ENCODE assay signal across 20 cellular contexts in genomic region chr15:25774871-25775270, GRCh38.
DNase-seq lines count a peak whose midpoint lies in the region; ATAC-seq and TF ChIP-seq lines count a peak whose summit lies in the region.
"Had no signal": no experiment of that assay in that cellular context is flagged by ENCODE, and none has a peak within 500 bp of the region (broad histone marks: within the 10 kb centered on the region; RNA-seq: fewer than 3 reads in every experiment).

No MANE protein-coding gene starts in this region.

- H3K4me3 ChIP-seq in SJCRH30 (no peak overlapping the region; the same call in 1 of the 2 replicates), gastroesophageal sphincter (no peak overlapping the region), transverse colon (no peak overlapping the region), Caco-2 (ENCODE audit: low read depth, low read length) (no peak overlapping the region)
- H3K4me3 ChIP-seq: ascending aorta, prostate gland had no signal

- intact Hi-C loops in activated CD8-positive, alpha-beta T cell treated with anti-CD3 and anti-CD28 coated beads for 36 hours (cut with micrococcal nuclease): no loop called here
- intact Hi-C loops in transverse colon (cut with DNase I; ENCODE audit: low total_unique reads): no loop called here
- intact Hi-C loops in Caco-2 (cut with micrococcal nuclease; ENCODE audit: unreplicated experiment): no loop called here

- POLR2A ChIA-PET in activated CD8-positive, alpha-beta T cell treated with anti-CD3 and anti-CD28 coated beads for 36 hours (lab: Charles Lee): no interaction called here
- POLR2A ChIA-PET in activated CD8-positive, alpha-beta T cell treated with anti-CD3 and anti-CD28 coated beads, Interleukin-2, amount 10 ng/mL, durations not matched to agents 7 days and 5 days (lab: Charles Lee): no interaction called here
- POLR2A ChIA-PET in Caco-2 (lab: Charles Lee): no interaction called here

- peaks cover 8% of the 10 kb centered on the region for H3K36me3 Mint-ChIP-seq in activated CD8-positive, alpha-beta T cell treated with anti-CD3 and anti-CD28 coated beads for 36 hours (ENCODE audit: low read depth)
- peaks cover 29% of the 10 kb centered on the region for H3K36me3 Mint-ChIP-seq in activated CD8-positive, alpha-beta T cell treated with anti-CD3 and anti-CD28 coated beads, Interleukin-2, amount 10 ng/mL, durations not matched to agents 7 days and 5 days (ENCODE audit: low read depth)
- no peaks in the 10 kb centered on the region for H3K36me3 Mint-ChIP-seq in Caco-2 (ENCODE audit: insufficient read depth, unreplicated experiment)

- WGBS in gastroesophageal sphincter (ENCODE audit: low coverage in 1 of 2), 2 donors: 48 to 87% methylated on average over 2 of the region's 2 CpGs
- 73 to 80% methylated on average over 2 of the region's 2 CpGs for WGBS in transverse colon (ENCODE audit: low coverage in 1 of 2), 2 donors

- CTCF ChIA-PET in activated CD8-positive, alpha-beta T cell treated with anti-CD3 and anti-CD28 coated beads for 36 hours (lab: Charles Lee): no interaction called here
- CTCF ChIA-PET in activated CD8-positive, alpha-beta T cell treated with anti-CD3 and anti-CD28 coated beads, Interleukin-2, amount 10 ng/mL, durations not matched to agents 7 days and 5 days (lab: Charles Lee): no interaction called here
- CTCF ChIA-PET in Caco-2 (lab: Charles Lee): no interaction called here

- H3K9me3 ChIP-seq in SJCRH30 (replicated peaks) (no peaks in the 10 kb centered on the region), gastroesophageal sphincter (no peaks in the 10 kb centered on the region), transverse colon (no peaks in the 10 kb centered on the region), Caco-2 (no peaks in the 10 kb centered on the region)
- H3K9me3 ChIP-seq: ascending aorta, BE2C, prostate gland had no signal

- no peak for TF ChIP-seq POLR2A in gastroesophageal sphincter (IDR thresholded peaks at IDR 0.05)
- TF ChIP-seq POLR2A in transverse colon (IDR thresholded peaks at IDR 0.05): no peak

- H3K27me3 ChIP-seq in SJCRH30 (no peaks in the 10 kb centered on the region), gastroesophageal sphincter (no peaks in the 10 kb centered on the region), transverse colon (no peaks in the 10 kb centered on the region), Caco-2 (replicated peaks; ENCODE audit: control insufficient read depth, insufficient read depth, low read length) (no peaks in the 10 kb centered on the region)
- H3K27me3 ChIP-seq: ascending aorta, BE2C had no signal

- ATAC-seq in activated CD8-positive, alpha-beta T cell treated with anti-CD3 and anti-CD28 coated beads for 36 hours: no peak
- ATAC-seq in activated CD8-positive, alpha-beta T cell treated with anti-CD3 and anti-CD28 coated beads, Interleukin-2, amount 10 ng/mL, durations not matched to agents 7 days and 5 days: no peak
- ATAC-seq in gastroesophageal sphincter (no peak), GM21576 (IDR thresholded peaks at IDR 0.05; ENCODE audit: unreplicated experiment) (no peak)

- H3K4me3 Mint-ChIP-seq in activated CD8-positive, alpha-beta T cell treated with anti-CD3 and anti-CD28 coated beads for 36 hours: no peak overlapping the region
- no peak overlapping the region for H3K4me3 Mint-ChIP-seq in activated CD8-positive, alpha-beta T cell treated with anti-CD3 and anti-CD28 coated beads, Interleukin-2, amount 10 ng/mL, durations not matched to agents 7 days and 5 days
- H3K4me3 Mint-ChIP-seq in Caco-2 (ENCODE audit: unreplicated experiment): no peak overlapping the region

- H3K9me3 Mint-ChIP-seq in activated CD8-positive, alpha-beta T cell treated with anti-CD3 and anti-CD28 coated beads for 36 hours: no peaks in the 10 kb centered on the region
- no peaks in the 10 kb centered on the region for H3K9me3 Mint-ChIP-seq in activated CD8-positive, alpha-beta T cell treated with anti-CD3 and anti-CD28 coated beads, Interleukin-2, amount 10 ng/mL, durations not matched to agents 7 days and 5 days (ENCODE audit: insufficient read depth)
- no peaks in the 10 kb centered on the region for H3K9me3 Mint-ChIP-seq in Caco-2 (ENCODE audit: unreplicated experiment)

- no peak for TF ChIP-seq EP300 in gastroesophageal sphincter (IDR thresholded peaks at IDR 0.05)
- TF ChIP-seq EP300 in transverse colon (IDR thresholded peaks at IDR 0.05; ENCODE audit: low read depth): no peak

- in situ Hi-C loops in transverse colon (cut with MboI; ENCODE audit: low pct_ligation_motif_present in 1 of 4, low pct_unique_long_range_greater_than_20kb in 1 of 4, low sequenced_read_pairs in 3 of 4) (no loop called here), GM13977 (cut with MboI; ENCODE audit: low pct_unique_long_range_greater_than_20kb, low sequenced_read_pairs, unreplicated experiment) (no loop called here)

- peak overlapping the region; percentile 85 for H3K27ac ChIP-seq in SJCRH30
- peak overlapping the region; percentile 43 to 72 (median 58) for H3K27ac ChIP-seq in gastroesophageal sphincter
- H3K27ac ChIP-seq in transverse colon: peak overlapping the region; percentile 23 to 58 (median 56)
- H3K27ac ChIP-seq: prostate gland had no signal

- TF ChIP-seq CTCF in activated CD8-positive, alpha-beta T cell treated with anti-CD3 and anti-CD28 coated beads for 36 hours (IDR thresholded peaks at IDR 0.05): no peak
- TF ChIP-seq CTCF in gastroesophageal sphincter (IDR thresholded peaks at IDR 0.05): no peak
- no peak for TF ChIP-seq CTCF in transverse colon (IDR thresholded peaks at IDR 0.05)
- no peak for TF ChIP-seq CTCF in Caco-2 (IDR thresholded peaks at IDR 0.05; ENCODE audit: insufficient read depth in 1 of 2, low read depth in 1 of 2, low read length in 1 of 2, severe bottlenecking in 1 of 2, unreplicated experiment in 1 of 2)
- no peak for TF ChIP-seq CTCF in GM13977 (IDR thresholded peaks at IDR 0.05; ENCODE audit: extremely low read depth, insufficient read depth, missing control alignments)

- H3K36me3 ChIP-seq in SJCRH30 (no peaks in the 10 kb centered on the region), gastroesophageal sphincter (peaks cover 0 to 3% of the 10 kb centered on the region in 2 donors), transverse colon (no peaks in the 10 kb centered on the region), Caco-2 (ENCODE audit: control insufficient read depth, insufficient read depth, low read length) (no peaks in the 10 kb centered on the region)
- H3K36me3 ChIP-seq: BE2C, prostate gland had no signal

- H3K4me1 ChIP-seq in SJCRH30: peaks cover 17% of the 10 kb centered on the region; the same call in 1 of the 2 replicates
- H3K4me1 ChIP-seq in gastroesophageal sphincter: peaks cover 3 to 60% (median 10%) of the 10 kb centered on the region in 3 donors
- H3K4me1 ChIP-seq in transverse colon: peaks cover 0 to 12% (median 3%) of the 10 kb centered on the region in 4 donors
- 0 out of 2 replicates have a peak, but pooled peaks cover 5% of the 10 kb centered on the region for H3K4me1 ChIP-seq in Caco-2
- H3K4me1 ChIP-seq: BE2C, prostate gland had no signal

- H3K27me3 Mint-ChIP-seq in activated CD8-positive, alpha-beta T cell treated with anti-CD3 and anti-CD28 coated beads for 36 hours: no peaks in the 10 kb centered on the region
- H3K27me3 Mint-ChIP-seq in activated CD8-positive, alpha-beta T cell treated with anti-CD3 and anti-CD28 coated beads, Interleukin-2, amount 10 ng/mL, durations not matched to agents 7 days and 5 days (ENCODE audit: low read depth): no peaks in the 10 kb centered on the region
- H3K27me3 Mint-ChIP-seq in Caco-2 (ENCODE audit: insufficient read depth, unreplicated experiment): no peaks in the 10 kb centered on the region

- BruUV-seq in Caco-2 (replicated peaks; lab: Mats Ljungman, UMichigan): no TSS peak

- peaks cover 17% of the 10 kb centered on the region for H3K4me1 Mint-ChIP-seq in activated CD8-positive, alpha-beta T cell treated with anti-CD3 and anti-CD28 coated beads for 36 hours (ENCODE audit: low read depth)
- peaks cover 21% of the 10 kb centered on the region for H3K4me1 Mint-ChIP-seq in activated CD8-positive, alpha-beta T cell treated with anti-CD3 and anti-CD28 coated beads, Interleukin-2, amount 10 ng/mL, durations not matched to agents 7 days and 5 days (ENCODE audit: low read depth)
- H3K4me1 Mint-ChIP-seq in Caco-2 (ENCODE audit: low read depth, unreplicated experiment): peaks cover 14% of the 10 kb centered on the region

- no peak for DNase-seq in activated CD8-positive, alpha-beta T cell treated with anti-CD3 and anti-CD28 coated beads for 36 hours
- no peak for DNase-seq in activated CD8-positive, alpha-beta T cell treated with anti-CD3 and anti-CD28 coated beads, Interleukin-2, amount 10 ng/mL, durations not matched to agents 7 days and 5 days
- DNase-seq in SJCRH30: peak in 1 of 2 experiments; percentile 59
- no peak for DNase-seq in transverse colon
- no peak for DNase-seq in Caco-2
- DNase-seq in GM13977 (ENCODE audit: low spot score): no peak
- DNase-seq: 8988T; activated naive CD4-positive, alpha-beta T cell treated with anti-CD3 and anti-CD28 coated beads, Interleukin-2, amount 50 U/mL, for 16 hours; BE2C; cerebellar nuclear complex; effector CD8-positive, alpha-beta T cell; GOT3; RPMI8226; stimulated activated CD4-positive, alpha-beta T cell treated with anti-CD3 and anti-CD28 coated beads, Interleukin-12 subunit alpha, Interleukin-12 subunit beta, amount 100 ng/mL, for 4 hours; stimulated activated CD8-positive, alpha-beta memory T cell treated with anti-CD3 and anti-CD28 coated beads, Interleukin-4, amount 100 ng/mL, for 48 hours; T1000 had no signal

- H3K27ac Mint-ChIP-seq in activated CD8-positive, alpha-beta T cell treated with anti-CD3 and anti-CD28 coated beads for 36 hours: peak overlapping the region; percentile 5
- H3K27ac Mint-ChIP-seq in activated CD8-positive, alpha-beta T cell treated with anti-CD3 and anti-CD28 coated beads, Interleukin-2, amount 10 ng/mL, durations not matched to agents 7 days and 5 days: no peak overlapping the region
- no peak overlapping the region for H3K27ac Mint-ChIP-seq in Caco-2 (ENCODE audit: unreplicated experiment)
